Comparison of ENCODE assay signal across 29 cellular contexts in genomic region chr2:221142341-221142740, GRCh38.
"Had no signal": no experiment of that assay in that cellular context is flagged by ENCODE, and none has a peak within 500 bp of the region (broad histone marks: within the 10 kb centered on the region; RNA-seq: fewer than 3 reads in every experiment).

No MANE protein-coding gene starts in this region.

- H3K27me3 ChIP-seq: neutrophil, pancreas, right lobe of liver, sigmoid colon, spleen, suprapubic skin, testis, tibial artery, transverse colon, upper lobe of right lung, uterus had no signal

- H3K4me3 ChIP-seq: pancreas, prostate gland, right lobe of liver, sigmoid colon, skin epidermis, smooth muscle cell, spleen, suprapubic skin, testis, tibial artery, transverse colon, upper lobe of right lung, uterus had no signal

- ATAC-seq: naive thymus-derived CD8-positive, alpha-beta T cell; natural killer cell treated with Interleukin-12 subunit alpha and Interleukin-12 subunit beta and Interleukin-15 and Interleukin-18, amount 100 ng/mL, for 72 hours; pancreas; right cardiac atrium; right lobe of liver; stimulated activated memory B cell treated with anti-CD40 and anti-IgM and Interleukin-4, amounts not matched to agents 10 μg/mL and 1 μg/mL and 100 μg/mL, for 72 hours; stimulated activated naive CD8-positive, alpha-beta T cell treated with anti-CD3 and anti-CD28 coated beads, Interleukin-15, amount 100 ng/mL, for 72 hours; stimulated activated naive CD8-positive, alpha-beta T cell treated with anti-CD3 and anti-CD28 coated beads, Interleukin-15, Interleukin-2, amounts not matched to agents 100 U/mL and 50 U/mL, for 24 hours; upper lobe of right lung had no signal

- DNase-seq: naive thymus-derived CD8-positive, alpha-beta T cell; nephron progenitor cell; nucleus accumbens; pancreas; right cardiac atrium; right lobe of liver; sigmoid colon; spleen; stimulated activated CD4-positive, alpha-beta T cell treated with anti-CD3 and anti-CD28 coated beads, Interleukin-12 subunit alpha, Interleukin-12 subunit beta, amount 100 ng/mL, for 4 hours; stimulated activated CD4-positive, alpha-beta T cell treated with anti-CD3 and anti-CD28 coated beads, Interleukin-1b, Interleukin-23, amount 100 ng/mL, for 48 hours; stimulated activated CD4-positive, alpha-beta T cell treated with anti-CD3 and anti-CD28 coated beads, Interleukin-4, amount 100 ng/mL, for 1 hour; stimulated activated CD4-positive, alpha-beta T cell treated with anti-CD3 and anti-CD28 coated beads, Interleukin-4, amount 100 ng/mL, for 4 hours; stimulated activated CD8-positive, alpha-beta memory T cell treated with anti-CD3 and anti-CD28 coated beads, Interleukin-4, amount 100 ng/mL, for 48 hours; stimulated activated naive CD4-positive, alpha-beta T cell; stimulated activated naive CD8-positive, alpha-beta T cell treated with anti-CD3 and anti-CD28 coated beads, Interleukin-15, amount 100 ng/mL, for 72 hours; stimulated activated naive CD8-positive, alpha-beta T cell treated with anti-CD3 and anti-CD28 coated beads, Interleukin-15, Interleukin-2, amounts not matched to agents 100 U/mL and 50 U/mL, for 24 hours; substantia nigra; testis; tibial artery; transverse colon; upper lobe of right lung; uterus had no signal

- H3K4me1 ChIP-seq: pancreas, prostate gland, right lobe of liver, sigmoid colon, spleen, suprapubic skin, testis, tibial artery, transverse colon, upper lobe of right lung, uterus had no signal

- H3K4me2 ChIP-seq: smooth muscle cell had no signal

- H3K9me3 ChIP-seq: neutrophil, pancreas, prostate gland, right lobe of liver, suprapubic skin, testis, transverse colon, upper lobe of right lung, uterus had no signal

- H3K27ac ChIP-seq: neutrophil, pancreas, prostate gland, right lobe of liver, sigmoid colon, skin epidermis, spleen, suprapubic skin, testis, tibial artery, transverse colon, upper lobe of right lung, uterus had no signal

- H3K36me3 ChIP-seq: neutrophil, pancreas, prostate gland, right lobe of liver, sigmoid colon, spleen, suprapubic skin, tibial artery, transverse colon, upper lobe of right lung, uterus had no signal
